ENCODE assay signal across 10 cellular contexts in genomic region chr20:33789109-33789857, GRCh38. TPM values are rescaled to one million over a fixed set of nuclear protein-coding genes. Genes with fewer than 3 reads are reported as not detected.
DNase-seq lines count a peak whose midpoint lies in the region; ATAC-seq and TF ChIP-seq lines count a peak whose summit lies in the region.
"Had no signal": no experiment of that assay in that cellular context is flagged by ENCODE, and none has a peak within 500 bp of the region (broad histone marks: within the 10 kb centered on the region; RNA-seq: fewer than 3 reads in every experiment).

No MANE protein-coding gene starts in this region.

- WGBS in right lobe of liver (ENCODE audit: insufficient coverage, low coverage, low lambda C conversion rate, missing lambda C conversion rate): 48% methylated on average over 3 of the region's 11 CpGs

- no peak overlapping the region for H3K27ac ChIP-seq in right lobe of liver

- no peaks in the 10 kb centered on the region for H3K27me3 ChIP-seq in right lobe of liver

- H3K9me3 ChIP-seq in right lobe of liver: no peaks in the 10 kb centered on the region

- DNase-seq in Right ventricle myocardium superior: no peak
- DNase-seq in cardiac septum (ENCODE audit: low spot score): no peak
- peak; percentile 70 to 85 for DNase-seq in T47D (ENCODE audit: low read depth in 1 of 2, low spot score in 1 of 2)
- DNase-seq in right lobe of liver: peak in 2 of 3 donors; percentile 46 to 55
- DNase-seq in NCI-H1930 (lab: John Stamatoyannopoulos, UW): no peak
- DNase-seq in SKM-1 (lab: John Stamatoyannopoulos, UW; ENCODE audit: unreplicated experiment): no peak
- no peak for DNase-seq in occipital lobe (lab: John Stamatoyannopoulos, UW)
- DNase-seq: activated naive CD8-positive, alpha-beta T cell treated with anti-CD3 and anti-CD28 coated beads, Interleukin-2, amount 50 U/mL, for 24 hours; Kasumi-1 had no signal

- TF ChIP-seq CTCF in right lobe of liver (IDR thresholded peaks at IDR 0.05): no peak

- intact Hi-C loops in Right ventricle myocardium superior (cut with DNase I): no loop called here
- intact Hi-C loops in cardiac septum (cut with DNase I): no loop called here
- intact Hi-C loops in right lobe of liver (cut with DNase I): no loop called here

- H3K36me3 ChIP-seq in right lobe of liver: no peaks in the 10 kb centered on the region

- peak; percentile 33 for ATAC-seq in Right ventricle myocardium superior (ENCODE audit: poor library complexity)
- ATAC-seq in right lobe of liver: peak; percentile 55 to 80 (median 59)
- ATAC-seq in GM21528 (IDR thresholded peaks at IDR 0.05; ENCODE audit: low FRiP score, unreplicated experiment): no peak
- ATAC-seq: activated naive CD8-positive, alpha-beta T cell treated with anti-CD3 and anti-CD28 coated beads, Interleukin-2, amount 50 U/mL, for 24 hours had no signal

- no peak overlapping the region for H3K4me3 ChIP-seq in right lobe of liver

- in situ Hi-C loops in T47D (cut with HindIII; ENCODE audit: low pct_unique_long_range_greater_than_20kb, low sequenced_read_pairs): no loop called here

- no peak for TF ChIP-seq POLR2A in right lobe of liver (IDR thresholded peaks at IDR 0.05)

- no peaks in the 10 kb centered on the region for H3K4me1 ChIP-seq in right lobe of liver

RNA-seq across cellular contexts. Expression of gene CHMP4B, which starts 21.9 kb away (rescaled TPM):
- total RNA-seq in Right ventricle myocardium superior (101 TPM), cardiac septum (101 TPM), right lobe of liver (10 to 100 TPM; 21.0 to 40.8 (median 28.3) TPM), occipital lobe (26.4 TPM)

RNA-seq across cellular contexts. Expression of gene ZNF341, which starts 57.5 kb away (rescaled TPM):
- total RNA-seq in Right ventricle myocardium superior (1.9 TPM), cardiac septum (1.3 TPM), right lobe of liver (1 to 10 TPM in 5 of 6 experiments, under 1 TPM in 1; 0.99 to 2.0 (median 1.6) TPM), occipital lobe (2.7 TPM)

Comparison
In these comparisons a context has a peak if more than half of its experiments do, and no peak if none do; other contexts are left out.
1. DNase-seq: peak in T47D (2 of 2) and right lobe of liver (2 of 3); none in Right ventricle myocardium superior (single experiment), cardiac septum (single experiment), NCI-H1930 (0 of 2), SKM-1 (single experiment) and occipital lobe (single experiment).